ENCODE assay signal across 14 cellular contexts in genomic region chr18:60113396-60113795, GRCh38.
DNase-seq lines count a peak whose midpoint lies in the region; ATAC-seq and TF ChIP-seq lines count a peak whose summit lies in the region.
"Had no signal": no experiment of that assay in that cellular context is flagged by ENCODE, and none has a peak within 500 bp of the region (broad histone marks: within the 10 kb centered on the region; RNA-seq: fewer than 3 reads in every experiment).

No MANE protein-coding gene starts in this region.

- no peak for TF ChIP-seq CTCF in epithelial cell of esophagus (IDR thresholded peaks at IDR 0.05; ENCODE audit: insufficient read depth, low read depth, low read length, missing control alignments)
- no peak for TF ChIP-seq CTCF in MCF 10A (IDR thresholded peaks at IDR 0.05; ENCODE audit: unreplicated experiment)

- H3K4me3 ChIP-seq in epithelial cell of esophagus (ENCODE audit: low read length) (no peak overlapping the region), mesenchymal stem cell (ENCODE audit: insufficient read depth in 1 of 2, low read depth in 1 of 2, low read length in 2 of 2) (no peak overlapping the region), urinary bladder (ENCODE audit: low read depth, low read length) (no peak overlapping the region)
- H3K4me3 ChIP-seq: BLaER1 treated with 17β-estradiol and CSF1 and Interleukin-3, amounts not matched to agents 10 nM and 100 nM had no signal

- H2BK12ac ChIP-seq in mesenchymal stem cell (ENCODE audit: low read length in 2 of 2): no peak overlapping the region

- H2BK120ac ChIP-seq in mesenchymal stem cell (ENCODE audit: low read depth, low read length): no peak overlapping the region

- H3K9me3 ChIP-seq in mesenchymal stem cell (ENCODE audit: control insufficient read depth, low read length): no peaks in the 10 kb centered on the region
- H3K9me3 ChIP-seq: BLaER1 treated with 17β-estradiol and CSF1 and Interleukin-3, amounts not matched to agents 10 nM and 100 nM had no signal

- no peaks in the 10 kb centered on the region for H3K79me1 ChIP-seq in mesenchymal stem cell (replicated peaks; ENCODE audit: low read length, poor library complexity, severe bottlenecking)

- H3K27ac ChIP-seq in mesenchymal stem cell (ENCODE audit: low read length, poor library complexity, severe bottlenecking): no peak overlapping the region
- H3K27ac ChIP-seq in urinary bladder (ENCODE audit: low read depth): peak overlapping the region; percentile 11
- H3K27ac ChIP-seq: BLaER1 treated with 17β-estradiol and CSF1 and Interleukin-3, amounts not matched to agents 10 nM and 100 nM had no signal

- H2BK15ac ChIP-seq in mesenchymal stem cell (ENCODE audit: low read depth, poor library complexity, severe bottlenecking): no peak overlapping the region

- H3K36me3 ChIP-seq in mesenchymal stem cell (ENCODE audit: control insufficient read depth in 1 of 2, insufficient read depth in 2 of 2, low read depth in 1 of 2, low read length in 2 of 2) (no peaks in the 10 kb centered on the region), urinary bladder (ENCODE audit: insufficient read depth) (no peaks in the 10 kb centered on the region)
- H3K36me3 ChIP-seq: BLaER1 treated with 17β-estradiol and CSF1 and Interleukin-3, amounts not matched to agents 10 nM and 100 nM had no signal

- H2AK5ac ChIP-seq in mesenchymal stem cell (ENCODE audit: low read length, severe bottlenecking): no peak overlapping the region

- no peaks in the 10 kb centered on the region for H3K4me1 ChIP-seq in mesenchymal stem cell (ENCODE audit: control insufficient read depth, insufficient read depth, low read depth, low read length)
- H3K4me1 ChIP-seq in urinary bladder (ENCODE audit: insufficient read depth): no peaks in the 10 kb centered on the region
- H3K4me1 ChIP-seq: BLaER1 treated with 17β-estradiol and CSF1 and Interleukin-3, amounts not matched to agents 10 nM and 100 nM had no signal

- H3K36me3 Mint-ChIP-seq in MCF 10A (ENCODE audit: insufficient read depth, unreplicated experiment): no peaks in the 10 kb centered on the region
- H3K36me3 Mint-ChIP-seq: CD8-positive, alpha-beta T cell had no signal

- H3K9ac ChIP-seq in mesenchymal stem cell (ENCODE audit: low read length): no peak overlapping the region
- H3K9ac ChIP-seq: BLaER1 treated with 17β-estradiol and CSF1 and Interleukin-3, amounts not matched to agents 10 nM and 100 nM had no signal

- no peak overlapping the region for H3K14ac ChIP-seq in mesenchymal stem cell (ENCODE audit: low read length in 2 of 2)

- peak overlapping the region in 1 of 2 experiments; percentile 72 for H3K23ac ChIP-seq in mesenchymal stem cell (ENCODE audit: low read length in 2 of 2)

- no peak overlapping the region for H2BK5ac ChIP-seq in mesenchymal stem cell (ENCODE audit: low read depth, low read length, poor library complexity, severe bottlenecking)

- peak overlapping the region; percentile 7 for H4K8ac ChIP-seq in mesenchymal stem cell (ENCODE audit: low read length)

- BruUV-seq in MCF 10A (replicated peaks; lab: Mats Ljungman, UMichigan): no TSS peak

- no peaks in the 10 kb centered on the region for H3K27me3 ChIP-seq in mesenchymal stem cell (ENCODE audit: control insufficient read depth in 1 of 2, insufficient read depth in 1 of 2, low read length in 2 of 2)
- H3K27me3 ChIP-seq: BLaER1 treated with 17β-estradiol and CSF1 and Interleukin-3, amounts not matched to agents 10 nM and 100 nM had no signal

- no peak overlapping the region for H3K4me2 ChIP-seq in mesenchymal stem cell (ENCODE audit: low read length, poor library complexity, severe bottlenecking)
- H3K4me2 ChIP-seq: BLaER1 treated with 17β-estradiol and CSF1 and Interleukin-3, amounts not matched to agents 10 nM and 100 nM had no signal

- no peaks in the 10 kb centered on the region for H3K9me3 Mint-ChIP-seq in MCF 10A (ENCODE audit: unreplicated experiment)
- H3K9me3 Mint-ChIP-seq: CD8-positive, alpha-beta T cell; H9 had no signal

- peak overlapping the region in 1 of 2 experiments; percentile 56 for H3K18ac ChIP-seq in mesenchymal stem cell (ENCODE audit: low read depth in 1 of 2, low read length in 2 of 2)

- H4K91ac ChIP-seq in mesenchymal stem cell (ENCODE audit: low read length): no peak overlapping the region

- H2AFZ ChIP-seq in mesenchymal stem cell (ENCODE audit: low read depth, low read length): no peak overlapping the region

- peaks cover 82% of the 10 kb centered on the region for H3K27me3 Mint-ChIP-seq in MCF 10A (ENCODE audit: insufficient read depth, unreplicated experiment)
- H3K27me3 Mint-ChIP-seq: B cell had no signal

- intact Hi-C loops in MCF 10A (cut with micrococcal nuclease): no loop called here

- H3K4me3 Mint-ChIP-seq in MCF 10A (ENCODE audit: unreplicated experiment): no peak overlapping the region
- H3K4me3 Mint-ChIP-seq: B cell; CD8-positive, alpha-beta T cell; H9 had no signal

- ATAC-seq in HG02970 (IDR thresholded peaks at IDR 0.05; ENCODE audit: low FRiP score, unreplicated experiment): no peak
- ATAC-seq: CD8-positive, alpha-beta T cell had no signal

- DNase-seq in NCI-H82 (lab: John Stamatoyannopoulos, UW) (peak; percentile 83), epithelial cell of esophagus (ENCODE audit: low read depth) (peak; percentile 26), mesenchymal stem cell (peak; percentile 19), MCF 10A (ENCODE audit: unreplicated experiment) (no peak)
- no peak for DNase-seq in stimulated activated CD4-positive, alpha-beta T cell treated with anti-CD3 and anti-CD28 coated beads, Interleukin-2, amount 100 ng/mL, for 48 hours
- DNase-seq: Calu3; CD8-positive, alpha-beta T cell; DMS79; GDM1; H9 had no signal

- POLR2A ChIA-PET in MCF 10A (lab: Yijun Ruan, JAX): no interaction called here

- H3K27ac Mint-ChIP-seq in MCF 10A (ENCODE audit: low read depth, unreplicated experiment): no peak overlapping the region
- H3K27ac Mint-ChIP-seq: B cell; CD8-positive, alpha-beta T cell; H9 had no signal

- CTCF ChIA-PET in MCF 10A (lab: Yijun Ruan, JAX): no interaction called here

- no peak overlapping the region for H3K4ac ChIP-seq in mesenchymal stem cell (ENCODE audit: low read depth in 1 of 2, low read length in 2 of 2)

- no peaks in the 10 kb centered on the region for H3K4me1 Mint-ChIP-seq in MCF 10A (ENCODE audit: insufficient read depth, unreplicated experiment)
- H3K4me1 Mint-ChIP-seq: B cell had no signal

Comparison
In these comparisons a context has a peak if more than half of its experiments do, and no peak if none do; other contexts are left out.
1. DNase-seq: peak in NCI-H82 (single experiment), epithelial cell of esophagus (single experiment) and mesenchymal stem cell (single experiment); none in stimulated activated CD4-positive, alpha-beta T cell treated with anti-CD3 and anti-CD28 coated beads, Interleukin-2, amount 100 ng/mL, for 48 hours (0 of 2) and MCF 10A (single experiment).